8 cellular contexts compared by ENCODE assay signal in genomic region chr4:99893029-99893428, GRCh38. TPM values are rescaled to one million over a fixed set of nuclear protein-coding genes. Genes with fewer than 3 reads are reported as not detected.
DNase-seq lines count a peak whose midpoint lies in the region; ATAC-seq and TF ChIP-seq lines count a peak whose summit lies in the region.

No MANE protein-coding gene starts in this region.

- intact Hi-C loops in colonic mucosa (cut with DNase I) = loop anchor here (5.0 kb wide), 1 partner anchor 54 kb away; the partner anchor contains the start of gene DNAJB14
- intact Hi-C loops in natural killer cell (cut with micrococcal nuclease) = loop anchor here (10.0 kb wide), 1 partner anchor 968 kb away; the partner anchor contains the start of gene EIF4E
- intact Hi-C loops in uterus (cut with DNase I; ENCODE audit: low total_unique reads) = loop anchor here (10.0 kb wide), 1 partner anchor 52 kb away; the partner anchor contains the start of gene DNAJB14

- H3K27me3 ChIP-seq in BLaER1 (no peaks in the 10 kb centered on the region), Karpas-422 (ENCODE audit: low read length) (no peaks in the 10 kb centered on the region), colonic mucosa (no peaks in the 10 kb centered on the region), uterus (no peaks in the 10 kb centered on the region)

- ATAC-seq in natural killer cell (no peak), HG02981 (IDR thresholded peaks at IDR 0.05; ENCODE audit: unreplicated experiment) (no peak), GM19328 (IDR thresholded peaks at IDR 0.05; ENCODE audit: unreplicated experiment) (no peak)

- H3K9me2 ChIP-seq in Karpas-422 (replicated peaks; ENCODE audit: insufficient read depth, low read length) = no peaks in the 10 kb centered on the region

- peaks cover 6% of the 10 kb centered on the region for H3K36me3 Mint-ChIP-seq in natural killer cell

- H3K36me3 ChIP-seq in BLaER1 (peaks cover 7% of the 10 kb centered on the region; the same call in 1 of the 2 replicates), Karpas-422 (ENCODE audit: insufficient read depth, low read length) (peaks cover 7% of the 10 kb centered on the region; the same call in 1 of the 2 replicates), colonic mucosa (no peaks in the 10 kb centered on the region), uterus (no peaks in the 10 kb centered on the region)

- H4K20me1 ChIP-seq in BLaER1 (peaks cover 27% of the 10 kb centered on the region), Karpas-422 (ENCODE audit: insufficient read depth, low read depth, low read length) (no peaks in the 10 kb centered on the region)

- peak overlapping the region; percentile 89 for H3K9ac ChIP-seq in BLaER1
- H3K9ac ChIP-seq in Karpas-422 (ENCODE audit: low read length) = peak overlapping the region; percentile 85
- peak overlapping the region in 1 of 2 donors; percentile 90 for H3K9ac ChIP-seq in colonic mucosa (ENCODE audit: low read depth in 2 of 2, low read length in 2 of 2)

- no peak for TF ChIP-seq POLR2A in uterus (IDR thresholded peaks at IDR 0.05)

- no peak for TF ChIP-seq CTCF in colonic mucosa (IDR thresholded peaks at IDR 0.05)
- TF ChIP-seq CTCF in natural killer cell (IDR thresholded peaks at IDR 0.05) = no peak
- no peak for TF ChIP-seq CTCF in uterus (IDR thresholded peaks at IDR 0.05)

- no peaks in the 10 kb centered on the region for H3K27me3 Mint-ChIP-seq in natural killer cell (ENCODE audit: low read depth in 2 of 2)

- H3K27ac ChIP-seq in BLaER1 (no peak overlapping the region), Karpas-422 (ENCODE audit: low read length) (no peak overlapping the region), colonic mucosa (no peak overlapping the region), uterus (no peak overlapping the region)

- H3K4me2 ChIP-seq in BLaER1 = peak overlapping the region; percentile 92
- H3K4me2 ChIP-seq in Karpas-422 (ENCODE audit: low read depth, low read length, poor library complexity, severe bottlenecking) = peak overlapping the region; percentile 87

- H3K4me3 Mint-ChIP-seq in natural killer cell = peak overlapping the region; percentile 85

- H3K4me1 ChIP-seq in BLaER1 (peaks cover 23% of the 10 kb centered on the region), Karpas-422 (ENCODE audit: low read length) (peaks cover 51% of the 10 kb centered on the region), colonic mucosa (no peaks in the 10 kb centered on the region), uterus (peaks cover 0 to under 1% of the 10 kb centered on the region in 2 donors)

- peaks cover 53% of the 10 kb centered on the region for H3K79me2 ChIP-seq in Karpas-422 (ENCODE audit: low read length)

- H3K4me3 ChIP-seq in BLaER1 (peak overlapping the region; percentile 94), Karpas-422 (ENCODE audit: low read length) (peak overlapping the region; percentile 93), colonic mucosa (peak overlapping the region; percentile 84), uterus (peak overlapping the region in 1 of 2 donors; percentile 87)

- H3K9me3 ChIP-seq in BLaER1 (no peaks in the 10 kb centered on the region), Karpas-422 (ENCODE audit: low read length) (no peaks in the 10 kb centered on the region), colonic mucosa (no peaks in the 10 kb centered on the region), uterus (no peaks in the 10 kb centered on the region)

- H2AFZ ChIP-seq in Karpas-422 (ENCODE audit: low read length) = no peak overlapping the region

- peaks cover 34% of the 10 kb centered on the region in 2 donors for H3K4me1 Mint-ChIP-seq in natural killer cell

- no peaks in the 10 kb centered on the region for H3K9me3 Mint-ChIP-seq in natural killer cell

- DNase-seq in Karpas-422 = no peak
- no peak for DNase-seq in colonic mucosa
- no peak for DNase-seq in natural killer cell
- DNase-seq in uterus = no peak
- DNase-seq in NCI-H1092 treated with DMSO at 0.1 percent for 48 hours (lab: John Stamatoyannopoulos, UW) = no peak

- peak overlapping the region; percentile 81 to 95 for H3K27ac Mint-ChIP-seq in natural killer cell

RNA-seq across cellular contexts. Expression of gene LAMTOR3, which starts 1.2 kb away (rescaled TPM):
- total RNA-seq in Karpas-422 (2014; rRNA removed; shearing (Covaris generic); ENCODE audit: low replicate concordance) = 18.9 and 59.9 TPM in 2 replicates
- total RNA-seq in colonic mucosa = 10 to 100 TPM; 45.6 to 67.2 TPM
- total RNA-seq in natural killer cell = 10 to 100 TPM; 18.1 to 29.9 (median 25.9) TPM
- 10 to 100 TPM; 37.9 to 87.0 (median 40.3) TPM for total RNA-seq in uterus

RNA-seq across cellular contexts. Expression of gene DNAJB14, which starts 53.4 kb away (rescaled TPM):
- total RNA-seq in Karpas-422 (2014; rRNA removed; shearing (Covaris generic); ENCODE audit: low replicate concordance) = 28.9 and 65.8 TPM in 2 replicates
- total RNA-seq in colonic mucosa = 10 to 100 TPM; 41.9 to 57.2 TPM
- total RNA-seq in natural killer cell = 10 to 100 TPM; 81.0 to 90.0 (median 86.1) TPM
- 100 to 1,000 TPM in 1 of 4 donors, 10 to 100 TPM in 3; 33.5 to 151 (median 71.5) TPM for total RNA-seq in uterus

RNA-seq across cellular contexts. Expression of gene H2AZ1, which starts 57.0 kb away (rescaled TPM):
- 544 and 874 TPM in 2 replicates for total RNA-seq in Karpas-422 (2014; rRNA removed; shearing (Covaris generic); ENCODE audit: low replicate concordance)
- 100 to 1,000 TPM; 227 to 564 TPM for total RNA-seq in colonic mucosa
- 10 to 100 TPM; 87.7 to 91.3 (median 89.5) TPM for total RNA-seq in natural killer cell
- 100 to 1,000 TPM in 3 of 4 donors, 10 to 100 TPM in 1; 99.7 to 206 (median 134) TPM for total RNA-seq in uterus
